9 cellular contexts compared by ENCODE assay signal in the genomic region with DNA sequence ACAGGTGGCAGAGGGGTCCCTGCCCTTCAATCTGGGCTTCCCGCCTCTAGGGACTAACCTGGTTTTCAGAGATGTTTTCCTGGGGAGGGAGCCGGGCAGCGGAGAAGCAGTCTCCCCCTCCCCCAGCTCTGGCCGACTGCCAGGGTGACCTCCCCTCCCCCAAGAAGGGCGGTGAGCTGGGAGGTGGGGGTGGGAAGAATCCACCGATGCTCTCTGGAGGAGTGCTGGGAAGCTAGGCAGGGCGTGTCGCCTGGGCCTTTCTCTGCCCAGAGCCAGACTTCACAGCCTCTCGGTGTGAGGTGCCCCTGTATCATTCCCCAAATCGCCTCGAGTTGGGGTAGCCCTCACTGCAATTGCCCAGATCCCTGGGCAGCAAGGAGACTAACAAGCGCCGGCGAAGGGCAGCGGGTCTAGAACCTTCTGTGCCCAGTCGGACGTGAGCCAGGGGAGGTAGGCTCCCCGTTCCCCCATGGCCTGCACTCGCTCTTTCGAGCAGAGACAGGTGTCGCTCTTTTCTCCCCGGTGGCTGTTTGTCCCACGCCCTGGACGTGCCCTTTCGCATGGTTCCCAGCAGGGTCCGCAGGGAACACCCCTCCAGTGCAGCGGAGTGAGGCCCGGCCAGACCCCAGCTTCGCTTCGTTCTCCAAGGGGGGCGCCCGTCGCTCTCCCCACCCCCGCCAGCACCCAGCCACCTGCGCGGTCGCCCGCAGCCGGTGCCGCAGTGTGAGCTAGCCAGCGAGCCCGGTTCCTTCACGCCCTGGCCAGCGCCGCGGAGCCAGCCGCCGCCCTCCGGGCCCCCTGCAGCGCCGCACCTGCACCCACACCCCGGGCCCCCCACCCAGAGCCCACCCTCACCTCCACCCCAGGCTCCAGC. TPM values are rescaled to one million over a fixed set of nuclear protein-coding genes. Genes with fewer than 3 reads are reported as not detected.
DNase-seq lines count a peak whose midpoint lies in the region; ATAC-seq, FAIRE-seq and TF ChIP-seq lines count a peak whose summit lies in the region.
"Had no signal": no experiment of that assay in that cellular context is flagged by ENCODE, and none has a peak within 500 bp of the region (broad histone marks: within the 10 kb centered on the region; RNA-seq: fewer than 3 reads in every experiment).

No MANE protein-coding gene starts in this region.

- intact Hi-C loops in PC-3 (cut with micrococcal nuclease), result no loop called here

- no peak for FAIRE-seq in GM12892 (lab: Jason Lieb, UNC)

- H3F3A ChIP-seq in PC-3 (ENCODE audit: low read length, unreplicated experiment), result no peaks in the 10 kb centered on the region

- H4K20me1 ChIP-seq in PC-3 (ENCODE audit: low read length), result no peaks in the 10 kb centered on the region

- H3K9me2 ChIP-seq in PC-3 (replicated peaks; ENCODE audit: low read length), result no peaks in the 10 kb centered on the region

- peak overlapping the region; percentile 85 for H3K4me2 ChIP-seq in PC-3 (ENCODE audit: low read length)
- peak overlapping the region; percentile 93 for H3K4me2 ChIP-seq in parathyroid adenoma (ENCODE audit: low read length)

- no peaks in the 10 kb centered on the region for H3K36me3 ChIP-seq in ES-I3 (ENCODE audit: insufficient read depth, low read length)
- H3K36me3 ChIP-seq in PC-3 (ENCODE audit: low read depth, low read length), result no peaks in the 10 kb centered on the region
- H3K36me3 ChIP-seq in parathyroid adenoma (ENCODE audit: control insufficient read depth, insufficient read depth, low read length), result no peaks in the 10 kb centered on the region

- peak overlapping the region; percentile 97 for H3K27ac Mint-ChIP-seq in glutamatergic neuron (ENCODE audit: unreplicated experiment)
- H3K27ac Mint-ChIP-seq in naive thymus-derived CD8-positive, alpha-beta T cell, result no peak overlapping the region
- H3K27ac Mint-ChIP-seq: activated naive CD4-positive, alpha-beta T cell treated with anti-CD3 and anti-CD28 coated beads, Interleukin-2, amount 50 U/mL, for 72 hours had no signal

- H3K27ac ChIP-seq in PC-3 (ENCODE audit: low read length) (no peak overlapping the region), parathyroid adenoma (peak overlapping the region; percentile 3)

- no peaks in the 10 kb centered on the region for H3K36me3 Mint-ChIP-seq in glutamatergic neuron (ENCODE audit: unreplicated experiment)
- no peaks in the 10 kb centered on the region for H3K36me3 Mint-ChIP-seq in naive thymus-derived CD8-positive, alpha-beta T cell
- H3K36me3 Mint-ChIP-seq: activated naive CD4-positive, alpha-beta T cell treated with anti-CD3 and anti-CD28 coated beads, Interleukin-2, amount 50 U/mL, for 72 hours had no signal

- H3K27me3 Mint-ChIP-seq in glutamatergic neuron (ENCODE audit: unreplicated experiment), result peaks cover 26% of the 10 kb centered on the region
- H3K27me3 Mint-ChIP-seq in naive thymus-derived CD8-positive, alpha-beta T cell, result peaks cover 22 to 66% (median 38%) of the 10 kb centered on the region in 5 donors

- TF ChIP-seq CTCF in PC-3 (conservative IDR thresholded peaks at IDR 0.05; ENCODE audit: low read depth, low read length), result 0 out of 2 replicates have a peak, but pooled peaks have one; percentile 14
- TF ChIP-seq CTCF in glutamatergic neuron (IDR thresholded peaks at IDR 0.05; ENCODE audit: partially characterized antibody, unreplicated experiment), result no peak
- no peak for TF ChIP-seq CTCF in parathyroid adenoma (IDR thresholded peaks at IDR 0.05)

- H3K9ac ChIP-seq in ES-I3 (ENCODE audit: low read depth, low read length) (peak overlapping the region; percentile 63), PC-3 (ENCODE audit: low read length) (no peak overlapping the region), parathyroid adenoma (no peak overlapping the region)

- H3K27me3 ChIP-seq in PC-3 (ENCODE audit: low read length) (peaks cover 4% of the 10 kb centered on the region), parathyroid adenoma (ENCODE audit: control insufficient read depth, insufficient read depth, low read length) (no peaks in the 10 kb centered on the region)

- H3K4me1 Mint-ChIP-seq in glutamatergic neuron (ENCODE audit: low read depth, unreplicated experiment), result peaks cover 32% of the 10 kb centered on the region
- H3K4me1 Mint-ChIP-seq in naive thymus-derived CD8-positive, alpha-beta T cell, result peaks cover 3 to 15% (median 6%) of the 10 kb centered on the region in 4 donors

- TF ChIP-seq POLR2A in GM12892 (IDR thresholded peaks at IDR 0.05; ENCODE audit: low read depth, low read length), result no peak

- peak; percentile 53 for ATAC-seq in PC-3
- no peak for ATAC-seq in naive thymus-derived CD8-positive, alpha-beta T cell

- H2AFZ ChIP-seq in PC-3 (ENCODE audit: low read length) (0 out of 2 replicates have a peak overlapping the region, but pooled peaks have one; percentile 45), parathyroid adenoma (peak overlapping the region; percentile 66)

- CTCF ChIA-PET in PC-3 (lab: Charles Lee), result interaction anchor here (0.6 kb wide), 1 partner anchor 60 kb away, joined by 3 read pairs; no protein-coding TSS in a partner anchor

- peak overlapping the region; percentile 86 for H3K4me3 Mint-ChIP-seq in glutamatergic neuron (ENCODE audit: unreplicated experiment)
- H3K4me3 Mint-ChIP-seq in naive thymus-derived CD8-positive, alpha-beta T cell, result peak overlapping the region in 2 of 10 donors; percentile 22 to 67

- DNase-seq in PC-3 (no peak), glutamatergic neuron (peak; percentile 67), GM12892 (ENCODE audit: insufficient read length) (no peak)
- no peak for DNase-seq in stimulated activated CD4-positive, alpha-beta T cell treated with anti-CD3 and anti-CD28 coated beads, Interleukin-2, amount 100 ng/mL, for 48 hours
- no peak for DNase-seq in stimulated activated CD4-positive, alpha-beta T cell treated with anti-CD3 and anti-CD28 coated beads, Interleukin-4, amount 100 ng/mL, for 4 hours
- DNase-seq in naive thymus-derived CD8-positive, alpha-beta T cell, result no peak

- POLR2A ChIA-PET in PC-3 (lab: Charles Lee; ENCODE audit: unreplicated experiment), result no interaction called here
- POLR2A ChIA-PET in naive thymus-derived CD8-positive, alpha-beta T cell (lab: Charles Lee), result no interaction called here

- H3K79me2 ChIP-seq in PC-3 (ENCODE audit: low read length) (no peaks in the 10 kb centered on the region), parathyroid adenoma (peaks cover 26% of the 10 kb centered on the region)

- no TSS peak for BruUV-seq in PC-3 (replicated peaks; lab: Mats Ljungman, UMichigan)

- H3K4me1 ChIP-seq in ES-I3 (ENCODE audit: insufficient read depth, low read length), result peaks cover 4% of the 10 kb centered on the region; the same call in 1 of the 2 replicates
- peaks cover 4% of the 10 kb centered on the region; the same call in 1 of the 2 replicates for H3K4me1 ChIP-seq in PC-3 (ENCODE audit: insufficient read depth, low read length)
- H3K4me1 ChIP-seq in parathyroid adenoma, result peaks cover 20% of the 10 kb centered on the region

- no peaks in the 10 kb centered on the region for H3K9me3 ChIP-seq in ES-I3 (ENCODE audit: control insufficient read depth, insufficient read depth, low read length)
- H3K9me3 ChIP-seq in PC-3 (ENCODE audit: low read length), result no peaks in the 10 kb centered on the region
- no peaks in the 10 kb centered on the region for H3K9me3 ChIP-seq in parathyroid adenoma (ENCODE audit: control insufficient read depth, low read length)

- H3K4me3 ChIP-seq in PC-3 (ENCODE audit: low read length) (peak overlapping the region; percentile 63), parathyroid adenoma (ENCODE audit: low read depth, low read length) (peak overlapping the region; percentile 83)

- peaks cover 28% of the 10 kb centered on the region for H3K9me3 Mint-ChIP-seq in glutamatergic neuron (ENCODE audit: unreplicated experiment)
- H3K9me3 Mint-ChIP-seq in naive thymus-derived CD8-positive, alpha-beta T cell, result no peaks in the 10 kb centered on the region
- H3K9me3 Mint-ChIP-seq: activated naive CD4-positive, alpha-beta T cell treated with anti-CD3 and anti-CD28 coated beads, Interleukin-2, amount 50 U/mL, for 72 hours had no signal

RNA-seq across cellular contexts. Expression of a gene that starts 1.1 kb away (rescaled TPM):
- 0.22 and 0.75 TPM in 2 replicates for total RNA-seq in PC-3 (2014; rRNA removed)
- 222 TPM for total RNA-seq in glutamatergic neuron (ENCODE audit: unreplicated experiment)
- 0.21 TPM for polyA plus RNA-seq in GM12892 (2012; ENCODE audit: missing spikeins)
- total RNA-seq in naive thymus-derived CD8-positive, alpha-beta T cell, result not detected
- under 1 TPM; 0.25 to 0.38 (median 0.28) TPM for polyA plus RNA-seq in naive thymus-derived CD8-positive, alpha-beta T cell

Comparison
In these comparisons a context has a peak if more than half of its experiments do, and no peak if none do; other contexts are left out.
1. RNA of a gene that starts 1.1 kb away (total RNA-seq): 222 TPM in glutamatergic neuron (single experiment); 0.22 to 0.75 TPM in PC-3 and not detected in naive thymus-derived CD8-positive, alpha-beta T cell; every median in the first group is over 100 times any median in the second.